ENCODE assay signal across 10 cellular contexts in genomic region chr10:79090134-79090803, GRCh38. TPM values are rescaled to one million over a fixed set of nuclear protein-coding genes. Genes with fewer than 3 reads are reported as not detected.
DNase-seq lines count a peak whose midpoint lies in the region; ATAC-seq and TF ChIP-seq lines count a peak whose summit lies in the region.
"Had no signal": no experiment of that assay in that cellular context is flagged by ENCODE, and none has a peak within 500 bp of the region (broad histone marks: within the 10 kb centered on the region; RNA-seq: fewer than 3 reads in every experiment).

No MANE protein-coding gene starts in this region.

- no peak overlapping the region for H3K27ac Mint-ChIP-seq in activated naive CD4-positive, alpha-beta T cell treated with anti-CD3 and anti-CD28 coated beads, Interleukin-2, amount 50 U/mL, for 72 hours

- no peak overlapping the region for H3K4me3 ChIP-seq in NB4 (ENCODE audit: low read depth, low read length)
- H3K4me3 ChIP-seq: skin epidermis had no signal

- in situ Hi-C loops in ACHN (cut with HindIII; ENCODE audit: low pct_ligation_motif_present, low pct_unique_long_range_greater_than_20kb, low sequenced_read_pairs) (no loop called here), GM13977 (cut with MboI; ENCODE audit: low pct_unique_long_range_greater_than_20kb, low sequenced_read_pairs, unreplicated experiment) (no loop called here)

- TF ChIP-seq CTCF in NB4 (IDR thresholded peaks at IDR 0.05; ENCODE audit: low read depth, low read length) (no peak), GM13977 (IDR thresholded peaks at IDR 0.05; ENCODE audit: extremely low read depth, insufficient read depth, missing control alignments) (no peak)

- DNase-seq in ACHN (peak; percentile 59), NB4 (ENCODE audit: low read depth) (peak; percentile 79), fibroblast of peridontal ligament (ENCODE audit: extremely low read depth) (peak; percentile 68), GM13977 (ENCODE audit: low spot score) (no peak)
- DNase-seq in activated naive CD4-positive, alpha-beta T cell treated with anti-CD3 and anti-CD28 coated beads, Interleukin-2, amount 50 U/mL, for 72 hours (ENCODE audit: low spot score in 2 of 2) = no peak
- DNase-seq in stimulated activated CD4-positive, alpha-beta T cell treated with anti-CD3 and anti-CD28 coated beads, Interleukin-12 subunit alpha, Interleukin-12 subunit beta, amount 100 ng/mL, for 4 hours = no peak
- DNase-seq: SHP77 had no signal

- no peaks in the 10 kb centered on the region for H3K36me3 Mint-ChIP-seq in activated naive CD4-positive, alpha-beta T cell treated with anti-CD3 and anti-CD28 coated beads, Interleukin-2, amount 50 U/mL, for 72 hours

- no peak for TF ChIP-seq POLR2A in NB4 (IDR thresholded peaks at IDR 0.05; ENCODE audit: extremely low read depth, insufficient read length)

- no peaks in the 10 kb centered on the region for H3K9me3 Mint-ChIP-seq in activated naive CD4-positive, alpha-beta T cell treated with anti-CD3 and anti-CD28 coated beads, Interleukin-2, amount 50 U/mL, for 72 hours

- ATAC-seq in GM18502 (IDR thresholded peaks at IDR 0.05; ENCODE audit: poor library complexity, unreplicated experiment) (peak; percentile 44), GM19452 (IDR thresholded peaks at IDR 0.05; ENCODE audit: unreplicated experiment) (no peak)
- no peak for ATAC-seq in activated naive CD4-positive, alpha-beta T cell treated with anti-CD3 and anti-CD28 coated beads, Interleukin-2, amount 50 U/mL, for 72 hours

RNA-seq across cellular contexts. Expression of gene ZMIZ1, which starts 21.5 kb away (rescaled TPM):
- total RNA-seq in activated naive CD4-positive, alpha-beta T cell treated with anti-CD3 and anti-CD28 coated beads, Interleukin-2, amount 50 U/mL, for 72 hours = 10 to 100 TPM; 16.1 to 42.7 TPM

Comparison
In these comparisons a context has a peak if more than half of its experiments do, and no peak if none do; other contexts are left out.
1. DNase-seq: peak in ACHN (single experiment), NB4 (single experiment) and fibroblast of peridontal ligament (single experiment); none in GM13977 (single experiment), activated naive CD4-positive, alpha-beta T cell treated with anti-CD3 and anti-CD28 coated beads, Interleukin-2, amount 50 U/mL, for 72 hours (0 of 2) and stimulated activated CD4-positive, alpha-beta T cell treated with anti-CD3 and anti-CD28 coated beads, Interleukin-12 subunit alpha, Interleukin-12 subunit beta, amount 100 ng/mL, for 4 hours (single experiment).